ENCODE assay signal across 1 cellular context in genomic region chr17:4059656-4060055, GRCh38.
TF ChIP-seq lines count a peak whose summit lies in the region.

No MANE protein-coding gene starts in this region.

TF ChIP-seq in IMR-90, 13 proteins besides CTCF, POLR2A, EP300 and RAD21 (continued from another document):
- TF ChIP-seq USF2 (IDR thresholded peaks at IDR 0.05; ENCODE audit: low read depth, low read length) (no peak), MXI1 (IDR thresholded peaks at IDR 0.05; ENCODE audit: borderline replicate concordance, low read depth, low read length) (no peak)
TF ChIP-seq in IMR-90: peak in this region for 0.
